ENCODE assay signal across 10 cellular contexts in genomic region chr10:128061306-128062300, GRCh38.
DNase-seq lines count a peak whose midpoint lies in the region; ATAC-seq, FAIRE-seq and TF ChIP-seq lines count a peak whose summit lies in the region.
"Had no signal": no experiment of that assay in that cellular context is flagged by ENCODE, and none has a peak within 500 bp of the region (broad histone marks: within the 10 kb centered on the region; RNA-seq: fewer than 3 reads in every experiment).

No MANE protein-coding gene starts in this region.

- TF ChIP-seq CTCF in liver (IDR thresholded peaks at IDR 0.05; ENCODE audit: low read depth, low read length, missing input control) (no peak), HepG2 (CRISPR knock-in tag; IDR thresholded peaks at IDR 0.05) (no peak), upper lobe of right lung (IDR thresholded peaks at IDR 0.05) (no peak)

- H3K79me2 ChIP-seq in HepG2 (ENCODE audit: insufficient read depth, low read length): no peaks in the 10 kb centered on the region

- DNase-seq in HepG2 (ENCODE audit: low spot score) (no peak), memory B cell (ENCODE audit: low spot score in 2 of 2) (no peak), upper lobe of right lung (peak; percentile 9), amygdala (lab: John Stamatoyannopoulos, UW) (no peak), pons (ENCODE audit: low spot score) (no peak)
- no peak for DNase-seq in activated CD8-positive, alpha-beta T cell treated with anti-CD3 and anti-CD28 coated beads, Interleukin-2, amount 10 ng/mL, durations not matched to agents 7 days and 5 days
- DNase-seq: cortex of kidney, NCI-H2171 treated with DMSO at 0.1 percent for 48 hours had no signal

- in situ Hi-C loops in HepG2 (cut with HindIII; ENCODE audit: extremely low pct_ligation_motif_present, low pct_unique_long_range_greater_than_20kb): loop anchor here (10.0 kb wide), 1 partner anchor 347 kb away; no protein-coding TSS in a partner anchor

- peaks cover 82% of the 10 kb centered on the region for H3K4me1 Mint-ChIP-seq in activated CD8-positive, alpha-beta T cell treated with anti-CD3 and anti-CD28 coated beads, Interleukin-2, amount 10 ng/mL, durations not matched to agents 7 days and 5 days (ENCODE audit: low read depth)
- H3K4me1 Mint-ChIP-seq in memory B cell: peaks cover 66% of the 10 kb centered on the region

- H3K4me3 Mint-ChIP-seq in activated CD8-positive, alpha-beta T cell treated with anti-CD3 and anti-CD28 coated beads, Interleukin-2, amount 10 ng/mL, durations not matched to agents 7 days and 5 days: peak overlapping the region; percentile 78
- peak overlapping the region; percentile 50 for H3K4me3 Mint-ChIP-seq in memory B cell

- ATAC-seq in HepG2 (no peak), memory B cell (ENCODE audit: low read depth) (no peak), upper lobe of right lung (no peak), HG03039 (IDR thresholded peaks at IDR 0.05; ENCODE audit: unreplicated experiment) (no peak)
- no peak for ATAC-seq in activated CD8-positive, alpha-beta T cell treated with anti-CD3 and anti-CD28 coated beads, Interleukin-2, amount 10 ng/mL, durations not matched to agents 7 days and 5 days

- H3K4me1 ChIP-seq in liver (ENCODE audit: control insufficient read depth in 4 of 4, insufficient read depth in 4 of 4, low read length in 3 of 4): peaks cover 0 to 7% (median 1%) of the 10 kb centered on the region in 4 donors
- H3K4me1 ChIP-seq in HepG2 (ENCODE audit: insufficient read depth, low read length): no peaks in the 10 kb centered on the region
- H3K4me1 ChIP-seq in upper lobe of right lung: peaks cover 37% of the 10 kb centered on the region

- H3K4me3 ChIP-seq in liver (ENCODE audit: low read depth in 1 of 3, low read length in 3 of 3) (no peak overlapping the region), HepG2 (replicated peaks in 1 of 3; ENCODE audit: insufficient read depth in 1 of 3, low read depth in 2 of 3, low read length in 3 of 3) (no peak overlapping the region), upper lobe of right lung (no peak overlapping the region)

- POLR2A ChIA-PET in HepG2 (lab: Yijun Ruan, JAX): no interaction called here
- POLR2A ChIA-PET in activated CD8-positive, alpha-beta T cell treated with anti-CD3 and anti-CD28 coated beads, Interleukin-2, amount 10 ng/mL, durations not matched to agents 7 days and 5 days (lab: Charles Lee): interaction anchor here (1.6 to 11.4 kb wide), 2 partner anchors 13 to 21 kb away, joined by 4 to 145 read pairs; no protein-coding TSS in a partner anchor

- H3K27me3 ChIP-seq in liver (ENCODE audit: control insufficient read depth in 4 of 4, insufficient read depth in 4 of 4, low read length in 3 of 4) (peaks cover 0 to 3% (median under 1%) of the 10 kb centered on the region in 4 donors), HepG2 (ENCODE audit: control insufficient read depth in 1 of 2, insufficient read depth in 2 of 2, low read length in 2 of 2) (peaks cover 3 to 45% of the 10 kb centered on the region in 2 experiments; a peak in 3 of 5 replicates), upper lobe of right lung (no peaks in the 10 kb centered on the region)

- no peaks in the 10 kb centered on the region for H3K9me3 ChIP-seq in liver (ENCODE audit: control insufficient read depth in 4 of 4, low read length in 3 of 4)
- H3K9me3 ChIP-seq in HepG2 (ENCODE audit: low read length): no peaks in the 10 kb centered on the region
- H3K9me3 ChIP-seq in upper lobe of right lung: no peaks in the 10 kb centered on the region

- BruUV-seq in HepG2 (replicated peaks; lab: Mats Ljungman, UMichigan): no TSS peak

- H4K20me1 ChIP-seq in HepG2 (ENCODE audit: insufficient read depth, low read length): no peaks in the 10 kb centered on the region

- WGBS in liver: 78% methylated on average over 14 of the region's 14 CpGs
- 20% methylated on average over 11 of the region's 14 CpGs for WGBS in HepG2 (ENCODE audit: low lambda C conversion rate)

- H3K9ac ChIP-seq in liver (ENCODE audit: low read depth in 1 of 2, low read length in 2 of 2) (no peak overlapping the region), HepG2 (ENCODE audit: insufficient read depth, low read depth, low read length) (no peak overlapping the region)

- TF ChIP-seq RAD21 in liver (IDR thresholded peaks at IDR 0.05) (no peak), HepG2 (CRISPR knock-in tag; IDR thresholded peaks at IDR 0.05) (no peak)

- H3K36me3 Mint-ChIP-seq in activated CD8-positive, alpha-beta T cell treated with anti-CD3 and anti-CD28 coated beads, Interleukin-2, amount 10 ng/mL, durations not matched to agents 7 days and 5 days (ENCODE audit: low read depth): peaks cover 74% of the 10 kb centered on the region
- peaks cover 16% of the 10 kb centered on the region for H3K36me3 Mint-ChIP-seq in memory B cell

- no peaks in the 10 kb centered on the region for H3K27me3 Mint-ChIP-seq in activated CD8-positive, alpha-beta T cell treated with anti-CD3 and anti-CD28 coated beads, Interleukin-2, amount 10 ng/mL, durations not matched to agents 7 days and 5 days (ENCODE audit: low read depth)
- H3K27me3 Mint-ChIP-seq in memory B cell: no peaks in the 10 kb centered on the region

- no peaks in the 10 kb centered on the region for H3K9me3 Mint-ChIP-seq in activated CD8-positive, alpha-beta T cell treated with anti-CD3 and anti-CD28 coated beads, Interleukin-2, amount 10 ng/mL, durations not matched to agents 7 days and 5 days (ENCODE audit: insufficient read depth)
- no peaks in the 10 kb centered on the region for H3K9me3 Mint-ChIP-seq in memory B cell

- intact Hi-C loops in HepG2 (cut with micrococcal nuclease; ENCODE audit: unreplicated experiment): no loop called here
- intact Hi-C loops in upper lobe of right lung (cut with DNase I): no loop called here

- no peak overlapping the region for H2AFZ ChIP-seq in HepG2 (ENCODE audit: low read length)

- H3K27ac Mint-ChIP-seq in activated CD8-positive, alpha-beta T cell treated with anti-CD3 and anti-CD28 coated beads, Interleukin-2, amount 10 ng/mL, durations not matched to agents 7 days and 5 days: peak overlapping the region; percentile 85
- peak overlapping the region; percentile 95 for H3K27ac Mint-ChIP-seq in memory B cell

- H3K4me2 ChIP-seq in HepG2 (ENCODE audit: low read depth, low read length): no peak overlapping the region

- no peak for TF ChIP-seq POLR2A in HepG2 (IDR thresholded peaks at IDR 0.05; ENCODE audit: insufficient read depth in 1 of 2, low read depth in 2 of 2, low read length in 2 of 2)

- H3K36me3 ChIP-seq in liver (ENCODE audit: control insufficient read depth in 4 of 4, insufficient read depth in 3 of 4, low read depth in 1 of 4, low read length in 3 of 4) (peaks cover 0 to 2% (median 0%) of the 10 kb centered on the region in 4 donors), HepG2 (replicated peaks in 1 of 2; ENCODE audit: control insufficient read depth in 1 of 2, insufficient read depth in 2 of 2, low read length in 2 of 2) (no peaks in the 10 kb centered on the region), upper lobe of right lung (peaks cover 63% of the 10 kb centered on the region)

- CTCF ChIA-PET in HepG2 (lab: Yijun Ruan, JAX; ENCODE audit: low intra/inter-chr PET ratio, low total read pairs): no interaction called here
- CTCF ChIA-PET in activated CD8-positive, alpha-beta T cell treated with anti-CD3 and anti-CD28 coated beads, Interleukin-2, amount 10 ng/mL, durations not matched to agents 7 days and 5 days (lab: Charles Lee): interaction anchor here (1.5 to 5.0 kb wide), 7 partner anchors 10 to 155 kb away, joined by 4 to 65 read pairs (median 12); partner anchors contain the start of gene PTPRE

- no peak for FAIRE-seq in HepG2 (lab: Jason Lieb, UNC)

- H3K27ac ChIP-seq in liver (ENCODE audit: low read depth in 1 of 2, low read length in 2 of 2): peak overlapping the region; percentile 36 to 76
- no peak overlapping the region for H3K27ac ChIP-seq in HepG2 (ENCODE audit: extremely low read length, insufficient read depth, low read length)
- H3K27ac ChIP-seq in upper lobe of right lung: peak overlapping the region; percentile 24

- TF ChIP-seq EP300 in HepG2 (IDR thresholded peaks at IDR 0.05; ENCODE audit: low read depth in 2 of 2, low read length in 2 of 2) (no peak), HepG2 (CRISPR knock-in tag; IDR thresholded peaks at IDR 0.05; ENCODE audit: borderline replicate concordance) (no peak)

TF ChIP-seq in liver, 16 proteins besides CTCF, POLR2A, EP300 and RAD21 (continues in another document):
- TF ChIP-seq, protein P1, sequence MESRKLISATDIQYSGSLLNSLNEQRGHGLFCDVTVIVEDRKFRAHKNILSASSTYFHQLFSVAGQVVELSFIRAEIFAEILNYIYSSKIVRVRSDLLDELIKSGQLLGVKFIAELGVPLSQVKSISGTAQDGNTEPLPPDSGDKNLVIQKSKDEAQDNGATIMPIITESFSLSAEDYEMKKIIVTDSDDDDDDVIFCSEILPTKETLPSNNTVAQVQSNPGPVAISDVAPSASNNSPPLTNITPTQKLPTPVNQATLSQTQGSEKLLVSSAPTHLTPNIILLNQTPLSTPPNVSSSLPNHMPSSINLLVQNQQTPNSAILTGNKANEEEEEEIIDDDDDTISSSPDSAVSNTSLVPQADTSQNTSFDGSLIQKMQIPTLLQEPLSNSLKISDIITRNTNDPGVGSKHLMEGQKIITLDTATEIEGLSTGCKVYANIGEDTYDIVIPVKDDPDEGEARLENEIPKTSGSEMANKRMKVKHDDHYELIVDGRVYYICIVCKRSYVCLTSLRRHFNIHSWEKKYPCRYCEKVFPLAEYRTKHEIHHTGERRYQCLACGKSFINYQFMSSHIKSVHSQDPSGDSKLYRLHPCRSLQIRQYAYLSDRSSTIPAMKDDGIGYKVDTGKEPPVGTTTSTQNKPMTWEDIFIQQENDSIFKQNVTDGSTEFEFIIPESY (IDR thresholded peaks at IDR 0.05): no peak
- TF ChIP-seq TAF1 (conservative IDR thresholded peaks at IDR 0.05) (no peak), GABPA (IDR thresholded peaks at IDR 0.05 in 1 of 2, conservative IDR thresholded peaks at IDR 0.05 in 1 of 2) (no peak)

TF ChIP-seq in HepG2, 621 proteins besides CTCF, POLR2A, EP300 and RAD21:
- TF ChIP-seq DNMT1 (CRISPR knock-in tag; IDR thresholded peaks at IDR 0.05) (no peak), ZNF10 (CRISPR knock-in tag; IDR thresholded peaks at IDR 0.05; ENCODE audit: borderline replicate concordance, low read depth) (no peak), ZKSCAN5 (CRISPR knock-in tag; IDR thresholded peaks at IDR 0.05) (no peak), ZNF160 (CRISPR knock-in tag; IDR thresholded peaks at IDR 0.05) (no peak), RARA (CRISPR knock-in tag; IDR thresholded peaks at IDR 0.05) (no peak), RBM22 (optimal IDR thresholded peaks at IDR 0.05; ENCODE audit: low read length) (no peak), ZC3H4 (CRISPR knock-in tag; IDR thresholded peaks at IDR 0.05; ENCODE audit: borderline replicate concordance) (no peak), ATF1 (CRISPR knock-in tag; IDR thresholded peaks at IDR 0.05) (no peak)
